In genomic region chr16:85607331-85607765, GRCh38 we compare ENCODE assay signal across 10 cellular contexts. TPM values are rescaled to one million over a fixed set of nuclear protein-coding genes. Genes with fewer than 3 reads are reported as not detected.
A peak's percentile ranks its signal among the peaks of the same experiment; 100 is the strongest.
DNase-seq lines count a peak whose midpoint lies in the region; ATAC-seq and TF ChIP-seq lines count a peak whose summit lies in the region.
"Had no signal": no experiment of that assay in that cellular context is flagged by ENCODE, and none has a peak within 500 bp of the region (broad histone marks: within the 10 kb centered on the region; RNA-seq: fewer than 3 reads in every experiment).

No MANE protein-coding gene starts in this region.

- ATAC-seq in body of pancreas (no peak), HG03025 (IDR thresholded peaks at IDR 0.05; ENCODE audit: low FRiP score, unreplicated experiment) (no peak), HG03196 (IDR thresholded peaks at IDR 0.05; ENCODE audit: unreplicated experiment) (no peak)

- DNase-seq in ELF-1 (ENCODE audit: low read depth, low spot score) (peak; percentile 74), LNCaP clone FGC (ENCODE audit: low read depth) (no peak), body of pancreas (peak in 1 of 4 donors; percentile 32), nephron progenitor cell (peak; percentile 47), medulla oblongata (ENCODE audit: extremely low spot score) (no peak), T-helper 1 cell (no peak)
- DNase-seq: HFFc6 had no signal

- intact Hi-C loops in body of pancreas (cut with DNase I), result no loop called here

- WGBS in body of pancreas, 2 donors, result 25 to 40% methylated on average over 21 of the region's 21 CpGs

- peaks cover 79% of the 10 kb centered on the region for H3K4me1 ChIP-seq in body of pancreas

- TF ChIP-seq CTCF in LNCaP clone FGC (IDR thresholded peaks at IDR 0.05; ENCODE audit: control insufficient read depth, extremely low read depth, insufficient read depth) (no peak), body of pancreas (IDR thresholded peaks at IDR 0.05) (peak in 2 of 7 experiments; percentile 8), nephron progenitor cell (IDR thresholded peaks at IDR 0.05) (peak; percentile 16)

- H3K4me3 Mint-ChIP-seq in nephron progenitor cell, result peak overlapping the region; percentile 67
- H3K4me3 Mint-ChIP-seq: HFFc6; T-helper 2 cell treated with Interferon-gamma antibody and Interleukin-4, amounts not matched to agents 5 μg/mL and 100 μg/mL, for 36 hours had no signal

- H3K27me3 Mint-ChIP-seq in nephron progenitor cell (ENCODE audit: low read depth, poor library complexity), result peaks cover 25% of the 10 kb centered on the region

- no peaks in the 10 kb centered on the region for H3K36me3 ChIP-seq in body of pancreas (replicated peaks in 1 of 2; ENCODE audit: insufficient read depth in 1 of 2, low read depth in 2 of 2)

- H3K4me3 ChIP-seq in LNCaP clone FGC (ENCODE audit: low read depth, low read length) (peak overlapping the region; percentile 20; the same call in 1 of the 2 replicates), body of pancreas (no peak overlapping the region)

- peak overlapping the region in 3 of 4 donors; percentile 38 to 80 (median 67) for H3K27ac ChIP-seq in body of pancreas

- peaks cover 76% of the 10 kb centered on the region for H3K4me1 Mint-ChIP-seq in nephron progenitor cell

- H3K27ac Mint-ChIP-seq in nephron progenitor cell, result no peak overlapping the region
- H3K27ac Mint-ChIP-seq: HFFc6; T-helper 2 cell treated with Interferon-gamma antibody and Interleukin-4, amounts not matched to agents 5 μg/mL and 100 μg/mL, for 36 hours had no signal

- TF ChIP-seq POLR2A in body of pancreas (IDR thresholded peaks at IDR 0.05), result no peak

- no peaks in the 10 kb centered on the region for H3K9me3 Mint-ChIP-seq in nephron progenitor cell
- H3K9me3 Mint-ChIP-seq: HFFc6; T-helper 2 cell treated with Interferon-gamma antibody and Interleukin-4, amounts not matched to agents 5 μg/mL and 100 μg/mL, for 36 hours had no signal

- H3K27me3 ChIP-seq in body of pancreas, result no peaks in the 10 kb centered on the region

- H3K9me3 ChIP-seq in body of pancreas, result no peaks in the 10 kb centered on the region

- no peaks in the 10 kb centered on the region for H3K36me3 Mint-ChIP-seq in nephron progenitor cell (ENCODE audit: low read depth)

RNA-seq across cellular contexts. Expression of gene GSE1, which starts 5.8 kb away (rescaled TPM):
- 100 to 1,000 TPM in 1 of 2 donors, 10 to 100 TPM in 1; 76.5 to 221 TPM for total RNA-seq in body of pancreas

Comparison
In these comparisons a context has a peak if more than half of its experiments do, and no peak if none do; other contexts are left out.
1. DNase-seq: peak in ELF-1 (single experiment) and nephron progenitor cell (single experiment); none in LNCaP clone FGC (single experiment), medulla oblongata (single experiment) and T-helper 1 cell (0 of 5).